22 cellular contexts compared by ENCODE assay signal in genomic region chr20:839626-840025, GRCh38. TPM values are rescaled to one million over a fixed set of nuclear protein-coding genes. Genes with fewer than 3 reads are reported as not detected.
A peak's percentile ranks its signal among the peaks of the same experiment; 100 is the strongest.
DNase-seq lines count a peak whose midpoint lies in the region; ATAC-seq and TF ChIP-seq lines count a peak whose summit lies in the region.
"Had no signal": no experiment of that assay in that cellular context is flagged by ENCODE, and none has a peak within 500 bp of the region (broad histone marks: within the 10 kb centered on the region; RNA-seq: fewer than 3 reads in every experiment).

No MANE protein-coding gene starts in this region.

- H3K27ac Mint-ChIP-seq in activated CD4-positive, alpha-beta T cell treated with anti-CD3 and anti-CD28 coated beads, Interleukin-2, amount 10 ng/mL, durations not matched to agents 24 days and 14 days: peak overlapping the region; percentile 51
- H3K27ac Mint-ChIP-seq in glutamatergic neuron (ENCODE audit: unreplicated experiment): peak overlapping the region; percentile 52
- no peak overlapping the region for H3K27ac Mint-ChIP-seq in activated T-cell treated with anti-CD3 and anti-CD28 coated beads, Interleukin-2, amount 50 U/mL, for 72 hours

- H3K4me1 Mint-ChIP-seq in activated CD4-positive, alpha-beta T cell treated with anti-CD3 and anti-CD28 coated beads, Interleukin-2, amount 10 ng/mL, durations not matched to agents 24 days and 14 days: peaks cover 55% of the 10 kb centered on the region
- peaks cover 35% of the 10 kb centered on the region for H3K4me1 Mint-ChIP-seq in glutamatergic neuron (ENCODE audit: low read depth, unreplicated experiment)
- peaks cover 50% of the 10 kb centered on the region for H3K4me1 Mint-ChIP-seq in activated T-cell treated with anti-CD3 and anti-CD28 coated beads, Interleukin-2, amount 50 U/mL, for 72 hours (ENCODE audit: low read depth)

- peaks cover under 1% of the 10 kb centered on the region; the same call in 1 of the 2 replicates for H3K36me3 ChIP-seq in RWPE2 (ENCODE audit: low read depth)
- H3K36me3 ChIP-seq: MG63, Peyer's patch had no signal

- H3K4me3 ChIP-seq in RWPE2 (ENCODE audit: severe bottlenecking): no peak overlapping the region
- H3K4me3 ChIP-seq: BLaER1 treated with 17β-estradiol and CSF1 and Interleukin-3, amounts not matched to agents 10 nM and 100 nM; MG63; Peyer's patch had no signal

- no peak for DNase-seq in activated CD4-positive, alpha-beta T cell treated with anti-CD3 and anti-CD28 coated beads, Interleukin-2, amount 10 ng/mL, durations not matched to agents 24 days and 14 days
- no peak for DNase-seq in activated CD4-positive, alpha-beta T cell treated with anti-CD3 and anti-CD28 coated beads, Interleukin-2, amount 50 U/mL, for 48 hours
- DNase-seq in RWPE2 (ENCODE audit: low spot score) (no peak), glutamatergic neuron (no peak), posterior vena cava (ENCODE audit: low spot score) (peak; percentile 64)
- DNase-seq in activated T-cell treated with anti-CD3 and anti-CD28 coated beads, Interleukin-2, amount 50 U/mL, for 72 hours: no peak
- DNase-seq: 8988T; CD8-positive, alpha-beta memory T cell; GDM1; Karpas-422; MG63; NCI-H1417; NCI-H1694 treated with DMSO at 0.1 percent for 48 hours; NCI-H2081 treated with DMSO at 0.1 percent for 48 hours; NCI-H2171 treated with DMSO at 0.1 percent for 48 hours; NCI-H524 treated with DMSO at 0.1 percent for 48 hours; NCI-H82; Peyer's patch had no signal

- H3K9me3 Mint-ChIP-seq in activated CD4-positive, alpha-beta T cell treated with anti-CD3 and anti-CD28 coated beads, Interleukin-2, amount 10 ng/mL, durations not matched to agents 24 days and 14 days: no peaks in the 10 kb centered on the region
- peaks cover 14% of the 10 kb centered on the region for H3K9me3 Mint-ChIP-seq in glutamatergic neuron (ENCODE audit: unreplicated experiment)
- H3K9me3 Mint-ChIP-seq in activated T-cell treated with anti-CD3 and anti-CD28 coated beads, Interleukin-2, amount 50 U/mL, for 72 hours: peaks cover 0 to 2% of the 10 kb centered on the region in 2 donors
- H3K9me3 Mint-ChIP-seq: CD8-positive, alpha-beta memory T cell had no signal

- H3K27ac ChIP-seq in RWPE2 (ENCODE audit: poor library complexity, severe bottlenecking): peak overlapping the region; percentile 88
- H3K27ac ChIP-seq: BLaER1 treated with 17β-estradiol and CSF1 and Interleukin-3, amounts not matched to agents 10 nM and 100 nM; Peyer's patch had no signal

- H3K4me1 ChIP-seq in RWPE2 (ENCODE audit: insufficient read depth, poor library complexity, severe bottlenecking): peaks cover 44% of the 10 kb centered on the region

- H3K4me3 Mint-ChIP-seq in activated CD4-positive, alpha-beta T cell treated with anti-CD3 and anti-CD28 coated beads, Interleukin-2, amount 10 ng/mL, durations not matched to agents 24 days and 14 days: no peak overlapping the region
- H3K4me3 Mint-ChIP-seq in glutamatergic neuron (ENCODE audit: unreplicated experiment): no peak overlapping the region
- no peak overlapping the region for H3K4me3 Mint-ChIP-seq in activated T-cell treated with anti-CD3 and anti-CD28 coated beads, Interleukin-2, amount 50 U/mL, for 72 hours

- H3K27me3 Mint-ChIP-seq in activated CD4-positive, alpha-beta T cell treated with anti-CD3 and anti-CD28 coated beads, Interleukin-2, amount 10 ng/mL, durations not matched to agents 24 days and 14 days: no peaks in the 10 kb centered on the region
- H3K27me3 Mint-ChIP-seq in glutamatergic neuron (ENCODE audit: unreplicated experiment): peaks cover 7% of the 10 kb centered on the region
- H3K27me3 Mint-ChIP-seq in activated T-cell treated with anti-CD3 and anti-CD28 coated beads, Interleukin-2, amount 50 U/mL, for 72 hours (ENCODE audit: low read depth): no peaks in the 10 kb centered on the region
- H3K27me3 Mint-ChIP-seq: CD8-positive, alpha-beta memory T cell had no signal

- no peaks in the 10 kb centered on the region for H3K9me3 ChIP-seq in RWPE2 (ENCODE audit: severe bottlenecking)
- H3K9me3 ChIP-seq: MG63, Peyer's patch had no signal

- peaks cover 15% of the 10 kb centered on the region for H3K36me3 Mint-ChIP-seq in activated CD4-positive, alpha-beta T cell treated with anti-CD3 and anti-CD28 coated beads, Interleukin-2, amount 10 ng/mL, durations not matched to agents 24 days and 14 days (ENCODE audit: low read depth)
- H3K36me3 Mint-ChIP-seq in glutamatergic neuron (ENCODE audit: unreplicated experiment): peaks cover 6% of the 10 kb centered on the region
- H3K36me3 Mint-ChIP-seq in activated T-cell treated with anti-CD3 and anti-CD28 coated beads, Interleukin-2, amount 50 U/mL, for 72 hours (ENCODE audit: insufficient read depth in 2 of 2): peaks cover 6 to 8% of the 10 kb centered on the region in 2 donors

- intact Hi-C loops in activated CD4-positive, alpha-beta T cell treated with anti-CD3 and anti-CD28 coated beads, Interleukin-2, amount 10 ng/mL, durations not matched to agents 24 days and 14 days (cut with micrococcal nuclease): loop anchor here (10.0 kb wide), 3 partner anchors 295 to 845 kb away; partner anchors contain the start of genes CSNK2A1 and NSFL1C
- intact Hi-C loops in posterior vena cava (cut with DNase I): loop anchor here in 1 of 2 donors (1.0 kb wide), 1 partner anchor 47 kb away; no protein-coding TSS in a partner anchor

- H3K27me3 ChIP-seq in RWPE2 (ENCODE audit: insufficient read depth, poor library complexity, severe bottlenecking): no peaks in the 10 kb centered on the region
- H3K27me3 ChIP-seq: BLaER1 treated with 17β-estradiol and CSF1 and Interleukin-3, amounts not matched to agents 10 nM and 100 nM; MG63; Peyer's patch had no signal

- TF ChIP-seq CTCF in RWPE2 (IDR thresholded peaks at IDR 0.05; ENCODE audit: poor library complexity, severe bottlenecking) (no peak), glutamatergic neuron (IDR thresholded peaks at IDR 0.05; ENCODE audit: partially characterized antibody, unreplicated experiment) (no peak)

- ATAC-seq in RWPE2 (ENCODE audit: low read depth) (no peak), GM19328 (IDR thresholded peaks at IDR 0.05; ENCODE audit: unreplicated experiment) (no peak), HG02610 (IDR thresholded peaks at IDR 0.05; ENCODE audit: unreplicated experiment) (no peak)
- no peak for ATAC-seq in activated T-cell treated with anti-CD3 and anti-CD28 coated beads, Interleukin-2, amount 50 U/mL, for 72 hours (replicated peaks in 1 of 2)
- ATAC-seq: Right ventricle myocardium inferior had no signal

RNA-seq across cellular contexts. Expression of gene FAM110A, which starts 6.1 kb away (rescaled TPM):
- 13.3 and 15.4 TPM in 2 replicates for total RNA-seq in activated CD4-positive, alpha-beta T cell treated with anti-CD3 and anti-CD28 coated beads, Interleukin-2, amount 10 ng/mL, durations not matched to agents 24 days and 14 days
- total RNA-seq in glutamatergic neuron (ENCODE audit: unreplicated experiment): 152 TPM
- total RNA-seq in posterior vena cava: 1 to 10 TPM; 2.7 to 4.0 TPM
- 10 to 100 TPM; 21.1 to 24.5 TPM for total RNA-seq in activated T-cell treated with anti-CD3 and anti-CD28 coated beads, Interleukin-2, amount 50 U/mL, for 72 hours
